ENCODE assay signal across 1 cellular context in the genomic region with DNA sequence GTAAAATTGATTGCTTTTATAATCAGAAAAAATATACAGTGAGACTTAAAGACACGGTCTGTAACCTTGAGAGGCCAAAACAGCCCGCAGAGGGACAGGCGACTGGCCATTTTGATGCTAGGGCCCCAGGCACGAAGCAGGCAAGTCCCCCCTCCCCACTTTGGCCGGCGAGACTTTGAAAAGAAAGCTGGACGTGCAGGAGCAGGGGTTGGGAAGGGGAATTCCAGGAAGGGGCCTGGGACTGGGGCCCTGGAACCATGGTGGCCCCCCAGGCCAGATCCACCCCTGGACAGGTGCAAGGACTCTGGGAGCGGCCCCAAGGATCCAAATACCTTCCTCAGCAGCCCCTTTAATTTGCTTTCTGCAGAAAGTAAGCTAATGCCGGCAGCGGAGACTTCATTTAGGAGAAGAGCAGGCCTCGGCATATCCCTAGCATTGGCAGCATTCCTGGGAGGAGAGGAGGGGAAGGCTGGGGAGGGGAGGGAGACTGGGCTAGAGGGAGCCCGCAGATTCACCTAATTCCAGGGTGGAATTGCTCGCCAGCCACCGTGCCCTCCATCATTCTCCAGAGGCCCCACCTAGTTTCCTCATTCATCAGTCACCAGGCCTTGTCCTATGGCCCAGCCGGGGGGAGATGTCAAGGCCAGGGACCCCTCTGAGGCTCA.
TF ChIP-seq lines count a peak whose summit lies in the region.

No MANE protein-coding gene starts in this region.

TF ChIP-seq in HepG2, 621 proteins besides CTCF, POLR2A, EP300 and RAD21:
- TF ChIP-seq DR1 (CRISPR knock-in tag; IDR thresholded peaks at IDR 0.05) = no peak
- no peak for TF ChIP-seq ZFX (CRISPR knock-in tag; IDR thresholded peaks at IDR 0.05; ENCODE audit: low read depth)
- TF ChIP-seq AGO1 (IDR thresholded peaks at IDR 0.05; ENCODE audit: low read depth, low read length, poor library complexity, severe bottlenecking) = peak; percentile 49
- TF ChIP-seq TBP (CRISPR knock-in tag; IDR thresholded peaks at IDR 0.05) = no peak
